Comparison of ENCODE assay signal across 12 cellular contexts in the genomic region with DNA sequence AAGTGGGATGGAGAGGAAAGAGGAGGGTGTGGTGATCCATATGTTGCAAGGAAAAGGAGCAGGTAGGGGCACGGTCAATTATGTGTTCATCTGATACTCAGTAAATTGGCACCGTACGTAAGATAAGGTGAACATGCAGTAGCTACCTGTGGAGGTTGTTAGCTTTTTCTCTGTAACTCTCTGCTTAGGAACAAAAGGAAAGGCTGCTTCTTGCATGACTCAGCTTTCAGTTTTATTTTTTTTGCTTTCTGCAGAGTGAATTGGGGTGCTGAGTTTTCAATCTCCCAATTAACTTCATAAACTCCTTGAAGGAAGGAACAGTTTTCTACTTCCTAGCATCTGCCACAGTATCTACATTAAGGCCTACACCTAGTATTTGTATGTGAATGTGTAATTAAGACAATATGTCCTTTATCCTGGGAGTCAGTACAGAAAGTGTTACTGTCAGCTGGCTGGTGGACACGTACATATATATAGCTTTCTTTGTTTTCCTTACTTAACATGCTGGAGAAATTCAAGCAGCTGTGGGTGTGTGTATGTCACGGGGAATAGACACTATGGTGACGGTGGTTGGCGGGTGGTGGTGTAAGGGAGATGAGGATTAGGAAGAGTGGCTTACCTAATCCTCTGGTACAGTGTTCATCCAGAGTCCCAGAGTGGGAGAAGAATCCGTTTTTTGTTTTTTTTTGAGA. TPM values are rescaled to one million over a fixed set of nuclear protein-coding genes. Genes with fewer than 3 reads are reported as not detected.
DNase-seq lines count a peak whose midpoint lies in the region; ATAC-seq, FAIRE-seq and TF ChIP-seq lines count a peak whose summit lies in the region.
"Had no signal": no experiment of that assay in that cellular context is flagged by ENCODE, and none has a peak within 500 bp of the region (broad histone marks: within the 10 kb centered on the region; RNA-seq: fewer than 3 reads in every experiment).

No MANE protein-coding gene starts in this region.

- FAIRE-seq in pancreas (lab: Jason Lieb, UNC) = no peak
- FAIRE-seq: A204.1 had no signal

- H3K4me3 Mint-ChIP-seq in endothelial cell (ENCODE audit: unreplicated experiment) (no peak overlapping the region), progenitor cell of endocrine pancreas (ENCODE audit: low read depth) (no peak overlapping the region)

- H3K27ac ChIP-seq in PC-3 (ENCODE audit: low read length) (no peak overlapping the region), vagina (no peak overlapping the region), pancreas (no peak overlapping the region)

- no peaks in the 10 kb centered on the region for H3K4me1 Mint-ChIP-seq in endothelial cell (ENCODE audit: unreplicated experiment)
- peaks cover 5% of the 10 kb centered on the region for H3K4me1 Mint-ChIP-seq in progenitor cell of endocrine pancreas (ENCODE audit: low read depth)

- H3K4me3 ChIP-seq in PC-3 (ENCODE audit: low read length) (no peak overlapping the region), vagina (no peak overlapping the region), pancreas (no peak overlapping the region)

- 64 to 71% methylated on average over 8 of the region's 8 CpGs for WGBS in pancreas, 2 donors

- no peaks in the 10 kb centered on the region for H3K36me3 ChIP-seq in PC-3 (ENCODE audit: low read depth, low read length)
- H3K36me3 ChIP-seq in vagina = no peaks in the 10 kb centered on the region
- no peaks in the 10 kb centered on the region for H3K36me3 ChIP-seq in pancreas

- no peak overlapping the region for H3K4me2 ChIP-seq in PC-3 (ENCODE audit: low read length)

- H3K4me1 ChIP-seq in PC-3 (ENCODE audit: insufficient read depth, low read length) = no peaks in the 10 kb centered on the region
- H3K4me1 ChIP-seq in vagina = no peaks in the 10 kb centered on the region
- H3K4me1 ChIP-seq in pancreas = no peaks in the 10 kb centered on the region

- TF ChIP-seq CTCF in PC-3 (conservative IDR thresholded peaks at IDR 0.05; ENCODE audit: low read depth, low read length) (no peak), endothelial cell (IDR thresholded peaks at IDR 0.05; ENCODE audit: unreplicated experiment) (no peak), progenitor cell of endocrine pancreas (IDR thresholded peaks at IDR 0.05; ENCODE audit: unreplicated experiment) (no peak), vagina (IDR thresholded peaks at IDR 0.05) (no peak), pancreas (IDR thresholded peaks at IDR 0.05) (no peak)

- no peaks in the 10 kb centered on the region for H3F3A ChIP-seq in PC-3 (ENCODE audit: low read length, unreplicated experiment)

- no peaks in the 10 kb centered on the region for H3K9me2 ChIP-seq in PC-3 (replicated peaks; ENCODE audit: low read length)

- TF ChIP-seq POLR2A in vagina (IDR thresholded peaks at IDR 0.05) = no peak

- peaks cover 1% of the 10 kb centered on the region for H3K27me3 Mint-ChIP-seq in endothelial cell (ENCODE audit: unreplicated experiment)
- peaks cover 6% of the 10 kb centered on the region for H3K27me3 Mint-ChIP-seq in progenitor cell of endocrine pancreas

- H3K9me3 ChIP-seq in PC-3 (ENCODE audit: low read length) = no peaks in the 10 kb centered on the region
- H3K9me3 ChIP-seq in vagina = no peaks in the 10 kb centered on the region
- no peaks in the 10 kb centered on the region for H3K9me3 ChIP-seq in pancreas

- H3K27me3 ChIP-seq in PC-3 (ENCODE audit: low read length) = no peaks in the 10 kb centered on the region
- H3K27me3 ChIP-seq in vagina = no peaks in the 10 kb centered on the region
- no peaks in the 10 kb centered on the region for H3K27me3 ChIP-seq in pancreas

- CTCF ChIA-PET in PC-3 (lab: Charles Lee) = no interaction called here

- DNase-seq in NCI-H2107 treated with DMSO at 0.1 percent for 48 hours (lab: John Stamatoyannopoulos, UW; ENCODE audit: unreplicated experiment) = peak; percentile 77
- DNase-seq in NCI-H2107 (lab: John Stamatoyannopoulos, UW) = no peak
- no peak for DNase-seq in PC-3
- DNase-seq in endothelial cell (ENCODE audit: low spot score) = no peak
- DNase-seq in progenitor cell of endocrine pancreas (ENCODE audit: low spot score, unreplicated experiment) = no peak
- no peak for DNase-seq in vagina (ENCODE audit: extremely low spot score in 2 of 2)
- DNase-seq in T-helper 2 cell = no peak
- no peak for DNase-seq in pancreas
- DNase-seq: GF-D8; retina; stimulated activated naive CD4-positive, alpha-beta T cell treated with Interleukin-2 at 50 U/mL for 16 hours had no signal

- POLR2A ChIA-PET in PC-3 (lab: Charles Lee; ENCODE audit: unreplicated experiment) = no interaction called here

- no peaks in the 10 kb centered on the region for H4K20me1 ChIP-seq in PC-3 (ENCODE audit: low read length)

- intact Hi-C loops in PC-3 (cut with micrococcal nuclease) (no loop called here), vagina (cut with DNase I) (no loop called here), pancreas (cut with DNase I) (no loop called here)

- ATAC-seq in PC-3 = no peak
- no peak for ATAC-seq in pancreas

- H3K36me3 Mint-ChIP-seq in endothelial cell (ENCODE audit: low read depth, unreplicated experiment) = no peaks in the 10 kb centered on the region
- no peaks in the 10 kb centered on the region for H3K36me3 Mint-ChIP-seq in progenitor cell of endocrine pancreas (ENCODE audit: insufficient read depth)

- no peak overlapping the region for H3K9ac ChIP-seq in PC-3 (ENCODE audit: low read length)

- no peaks in the 10 kb centered on the region for H3K79me2 ChIP-seq in PC-3 (ENCODE audit: low read length)

- H3K9me3 Mint-ChIP-seq in endothelial cell (ENCODE audit: unreplicated experiment) = no peaks in the 10 kb centered on the region
- no peaks in the 10 kb centered on the region for H3K9me3 Mint-ChIP-seq in progenitor cell of endocrine pancreas (ENCODE audit: low read depth)

- peak overlapping the region; percentile 28 for H3K27ac Mint-ChIP-seq in endothelial cell (ENCODE audit: unreplicated experiment)
- peak overlapping the region; percentile 17 for H3K27ac Mint-ChIP-seq in progenitor cell of endocrine pancreas

- BruUV-seq in PC-3 (replicated peaks; lab: Mats Ljungman, UMichigan) = no TSS peak

- H2AFZ ChIP-seq in PC-3 (ENCODE audit: low read length) = 0 out of 2 replicates have a peak overlapping the region, but pooled peaks have one; percentile 26

RNA-seq across cellular contexts. Expression of a gene that starts 40.1 kb away (rescaled TPM):
- total RNA-seq in PC-3 (2014; rRNA removed) (44.5 and 69.3 TPM in 2 replicates), endothelial cell (ENCODE audit: unreplicated experiment) (160 TPM), progenitor cell of endocrine pancreas (244 and 248 TPM in 2 replicates), vagina (366 TPM), pancreas (10 to 100 TPM; 36.8 to 73.9 (median 40.1) TPM)
- polyA plus RNA-seq in pancreas = 10 to 100 TPM; 10.9 to 11.4 TPM

RNA-seq across cellular contexts. Expression of a gene that starts 49.1 kb away (rescaled TPM):
- total RNA-seq in PC-3 (2014; rRNA removed) (not detected in 2 replicates), endothelial cell (ENCODE audit: unreplicated experiment) (2.3 TPM), progenitor cell of endocrine pancreas (3.0 and 4.0 TPM in 2 replicates), vagina (23.8 TPM), pancreas (1 to 10 TPM in 2 of 6 donors, under 1 TPM in 4; 0.32 to 1.8 (median 0.46) TPM)
- 1 to 10 TPM in 1 of 2 donors, under 1 TPM in 1; 0.87 to 1.1 TPM for polyA plus RNA-seq in pancreas
